Comparison of ENCODE assay signal across 8 cellular contexts in the genomic region with DNA sequence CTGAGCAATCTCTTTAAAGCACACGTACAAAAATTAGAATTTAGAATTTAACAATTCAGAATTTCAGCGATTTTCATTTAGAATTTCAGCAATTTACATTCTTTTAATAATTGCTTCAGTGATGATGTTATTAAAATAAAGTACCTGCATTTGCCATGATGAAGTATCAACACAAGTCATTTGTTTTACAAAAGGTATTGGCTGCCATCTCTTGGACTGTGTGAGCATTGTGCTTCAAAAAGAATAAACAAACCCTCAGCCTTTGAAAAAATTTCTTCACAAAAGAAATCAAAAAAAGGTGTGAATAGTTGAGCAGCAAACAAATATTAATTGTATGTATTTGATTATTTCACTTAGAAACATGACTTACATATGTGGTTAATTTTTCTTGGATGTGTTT. TPM values are rescaled to one million over a fixed set of nuclear protein-coding genes. Genes with fewer than 3 reads are reported as not detected.
DNase-seq lines count a peak whose midpoint lies in the region; ATAC-seq and TF ChIP-seq lines count a peak whose summit lies in the region.

No MANE protein-coding gene starts in this region.

- H3K4me3 ChIP-seq in GM23338 (no peak overlapping the region), OCI-LY3 (ENCODE audit: low read length) (no peak overlapping the region), fibroblast of the aortic adventitia (ENCODE audit: low read depth, low read length) (no peak overlapping the region)

- no peaks in the 10 kb centered on the region for H3F3A ChIP-seq in GM23338 (replicated peaks; ENCODE audit: low read depth)

- H3K27ac ChIP-seq in GM23338 (ENCODE audit: low read depth), result no peak overlapping the region
- H3K27ac ChIP-seq in OCI-LY3 (ENCODE audit: low read length), result no peak overlapping the region

- no peak overlapping the region for H3K27ac Mint-ChIP-seq in GM23338
- no peak overlapping the region for H3K27ac Mint-ChIP-seq in effector memory CD8-positive, alpha-beta T cell

- peak; percentile 41 to 57 for TF ChIP-seq CTCF in GM23338 (conservative IDR thresholded peaks at IDR 0.05; ENCODE audit: low read depth in 2 of 2)
- TF ChIP-seq CTCF in OCI-LY3 (IDR thresholded peaks at IDR 0.05; ENCODE audit: low read depth, low read length), result peak; percentile 49
- TF ChIP-seq CTCF in fibroblast of the aortic adventitia (IDR thresholded peaks at IDR 0.05; ENCODE audit: insufficient read depth, low read length), result peak; percentile 20

- no peak overlapping the region for H3K9ac ChIP-seq in OCI-LY3 (ENCODE audit: low read length)

- H3K4me1 ChIP-seq in GM23338 (ENCODE audit: insufficient read depth), result no peaks in the 10 kb centered on the region
- H3K4me1 ChIP-seq in OCI-LY3 (ENCODE audit: low read length), result peaks cover 5% of the 10 kb centered on the region; the same call in 1 of the 2 replicates

- H2AFZ ChIP-seq in GM23338 (no peak overlapping the region), OCI-LY3 (ENCODE audit: low read depth, low read length) (no peak overlapping the region)

- H3K79me2 ChIP-seq in GM23338 (replicated peaks; ENCODE audit: insufficient read depth) (no peaks in the 10 kb centered on the region), OCI-LY3 (ENCODE audit: low read length) (no peaks in the 10 kb centered on the region)

- no peak for ATAC-seq in GM23338
- ATAC-seq in effector memory CD8-positive, alpha-beta T cell (replicated peaks), result no peak
- no peak for ATAC-seq in HG03025 (IDR thresholded peaks at IDR 0.05; ENCODE audit: low FRiP score, unreplicated experiment)

- no peaks in the 10 kb centered on the region for H3K27me3 ChIP-seq in GM23338 (ENCODE audit: insufficient read depth)
- no peaks in the 10 kb centered on the region for H3K27me3 ChIP-seq in OCI-LY3 (ENCODE audit: low read depth, low read length)

- H3K9me2 ChIP-seq in GM23338 (ENCODE audit: insufficient read depth), result no peaks in the 10 kb centered on the region

- H3K4me2 ChIP-seq in GM23338 (no peak overlapping the region), OCI-LY3 (ENCODE audit: low read length) (no peak overlapping the region)

- H4K20me1 ChIP-seq in GM23338 (replicated peaks; ENCODE audit: insufficient read depth) (no peaks in the 10 kb centered on the region), OCI-LY3 (ENCODE audit: insufficient read depth, low read length) (no peaks in the 10 kb centered on the region)

- H3K36me3 Mint-ChIP-seq in GM23338 (ENCODE audit: low read depth), result no peaks in the 10 kb centered on the region; the same call in 1 of the 3 replicates
- H3K36me3 Mint-ChIP-seq in effector memory CD8-positive, alpha-beta T cell (ENCODE audit: insufficient read depth), result no peaks in the 10 kb centered on the region

- H3K9me3 ChIP-seq in OCI-LY3 (ENCODE audit: insufficient read depth, low read length), result no peaks in the 10 kb centered on the region

- H3K9me3 Mint-ChIP-seq in GM23338, result no peaks in the 10 kb centered on the region; the same call in 2 of the 3 replicates
- H3K9me3 Mint-ChIP-seq in effector memory CD8-positive, alpha-beta T cell, result no peaks in the 10 kb centered on the region

- no peaks in the 10 kb centered on the region for H3K27me3 Mint-ChIP-seq in GM23338 (ENCODE audit: insufficient read depth, low read depth, poor library complexity)
- no peaks in the 10 kb centered on the region for H3K27me3 Mint-ChIP-seq in effector memory CD8-positive, alpha-beta T cell

- in situ Hi-C loops in ACHN (cut with HindIII; ENCODE audit: low pct_ligation_motif_present, low pct_unique_long_range_greater_than_20kb, low sequenced_read_pairs), result no loop called here

- no peak overlapping the region for H3K4me3 Mint-ChIP-seq in GM23338
- no peak overlapping the region for H3K4me3 Mint-ChIP-seq in effector memory CD8-positive, alpha-beta T cell

- H3K36me3 ChIP-seq in GM23338 (ENCODE audit: insufficient read depth) (no peaks in the 10 kb centered on the region), OCI-LY3 (replicated peaks; ENCODE audit: low read depth, low read length) (no peaks in the 10 kb centered on the region)

- DNase-seq in ACHN (peak; percentile 43), GM23338 (ENCODE audit: low spot score) (peak; percentile 11), fibroblast of the aortic adventitia (ENCODE audit: low read depth) (peak; percentile 44), midbrain (lab: John Stamatoyannopoulos, UW) (no peak)
- DNase-seq in activated effector memory CD4-positive, alpha-beta T cell treated with Interleukin-2 at 50 U/mL for 16 hours, result no peak
- DNase-seq in effector memory CD8-positive, alpha-beta T cell, result no peak

- no peaks in the 10 kb centered on the region for H3K4me1 Mint-ChIP-seq in GM23338
- H3K4me1 Mint-ChIP-seq in effector memory CD8-positive, alpha-beta T cell (ENCODE audit: low read depth in 2 of 2), result peaks cover 0 to 1% of the 10 kb centered on the region in 2 donors

TF ChIP-seq in GM23338, 12 proteins besides CTCF, POLR2A, EP300 and RAD21:
- TF ChIP-seq ZNF331 (CRISPR knock-in tag; IDR thresholded peaks at IDR 0.05; ENCODE audit: low read depth) (no peak), ZNF114 (CRISPR knock-in tag; IDR thresholded peaks at IDR 0.05) (no peak), NANOG (IDR thresholded peaks at IDR 0.05; ENCODE audit: borderline replicate concordance) (no peak), EZH2phosphoT487 (IDR thresholded peaks at IDR 0.05; ENCODE audit: unreplicated experiment) (no peak), POLR2AphosphoS5 (IDR thresholded peaks at IDR 0.05; ENCODE audit: low read depth) (no peak)
- TF ChIP-seq, protein P1, sequence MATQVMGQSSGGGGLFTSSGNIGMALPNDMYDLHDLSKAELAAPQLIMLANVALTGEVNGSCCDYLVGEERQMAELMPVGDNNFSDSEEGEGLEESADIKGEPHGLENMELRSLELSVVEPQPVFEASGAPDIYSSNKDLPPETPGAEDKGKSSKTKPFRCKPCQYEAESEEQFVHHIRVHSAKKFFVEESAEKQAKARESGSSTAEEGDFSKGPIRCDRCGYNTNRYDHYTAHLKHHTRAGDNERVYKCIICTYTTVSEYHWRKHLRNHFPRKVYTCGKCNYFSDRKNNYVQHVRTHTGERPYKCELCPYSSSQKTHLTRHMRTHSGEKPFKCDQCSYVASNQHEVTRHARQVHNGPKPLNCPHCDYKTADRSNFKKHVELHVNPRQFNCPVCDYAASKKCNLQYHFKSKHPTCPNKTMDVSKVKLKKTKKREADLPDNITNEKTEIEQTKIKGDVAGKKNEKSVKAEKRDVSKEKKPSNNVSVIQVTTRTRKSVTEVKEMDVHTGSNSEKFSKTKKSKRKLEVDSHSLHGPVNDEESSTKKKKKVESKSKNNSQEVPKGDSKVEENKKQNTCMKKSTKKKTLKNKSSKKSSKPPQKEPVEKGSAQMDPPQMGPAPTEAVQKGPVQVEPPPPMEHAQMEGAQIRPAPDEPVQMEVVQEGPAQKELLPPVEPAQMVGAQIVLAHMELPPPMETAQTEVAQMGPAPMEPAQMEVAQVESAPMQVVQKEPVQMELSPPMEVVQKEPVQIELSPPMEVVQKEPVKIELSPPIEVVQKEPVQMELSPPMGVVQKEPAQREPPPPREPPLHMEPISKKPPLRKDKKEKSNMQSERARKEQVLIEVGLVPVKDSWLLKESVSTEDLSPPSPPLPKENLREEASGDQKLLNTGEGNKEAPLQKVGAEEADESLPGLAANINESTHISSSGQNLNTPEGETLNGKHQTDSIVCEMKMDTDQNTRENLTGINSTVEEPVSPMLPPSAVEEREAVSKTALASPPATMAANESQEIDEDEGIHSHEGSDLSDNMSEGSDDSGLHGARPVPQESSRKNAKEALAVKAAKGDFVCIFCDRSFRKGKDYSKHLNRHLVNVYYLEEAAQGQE (IDR thresholded peaks at IDR 0.05; ENCODE audit: unreplicated experiment), result no peak
- TF ChIP-seq, protein P2, sequence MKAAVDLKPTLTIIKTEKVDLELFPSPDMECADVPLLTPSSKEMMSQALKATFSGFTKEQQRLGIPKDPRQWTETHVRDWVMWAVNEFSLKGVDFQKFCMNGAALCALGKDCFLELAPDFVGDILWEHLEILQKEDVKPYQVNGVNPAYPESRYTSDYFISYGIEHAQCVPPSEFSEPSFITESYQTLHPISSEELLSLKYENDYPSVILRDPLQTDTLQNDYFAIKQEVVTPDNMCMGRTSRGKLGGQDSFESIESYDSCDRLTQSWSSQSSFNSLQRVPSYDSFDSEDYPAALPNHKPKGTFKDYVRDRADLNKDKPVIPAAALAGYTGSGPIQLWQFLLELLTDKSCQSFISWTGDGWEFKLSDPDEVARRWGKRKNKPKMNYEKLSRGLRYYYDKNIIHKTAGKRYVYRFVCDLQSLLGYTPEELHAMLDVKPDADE (IDR thresholded peaks at IDR 0.05), result no peak

RNA-seq across cellular contexts. Expression of a gene that starts 27.1 kb away (rescaled TPM):
- total RNA-seq in GM23338 (2014; rRNA removed; shearing (Covaris generic)), result 75.0 and 75.6 TPM in 2 replicates
- 242 and 281 TPM in 2 replicates for polyA plus RNA-seq in GM23338 (2016; fragmentation: Nextera tagmentation; extraction: Ambion mirVana)
- 73.0 and 117 TPM in 2 replicates for total RNA-seq in fibroblast of the aortic adventitia (ENCODE audit: low replicate concordance)

Comparison
In these comparisons a context has a peak if more than half of its experiments do, and no peak if none do; other contexts are left out.
1. DNase-seq: peak in ACHN (single experiment), GM23338 (single experiment) and fibroblast of the aortic adventitia (single experiment); none in midbrain (single experiment), activated effector memory CD4-positive, alpha-beta T cell treated with Interleukin-2 at 50 U/mL for 16 hours (single experiment) and effector memory CD8-positive, alpha-beta T cell (0 of 3).
2. Peak in every context shown above with its lines, with median percentiles within 50 percentile points of each other: CTCF ChIP-seq.